ENCODE assay signal across 10 cellular contexts in genomic region chr16:89482824-89483220, GRCh38. TPM values are rescaled to one million over a fixed set of nuclear protein-coding genes. Genes with fewer than 3 reads are reported as not detected.
DNase-seq lines count a peak whose midpoint lies in the region; ATAC-seq and TF ChIP-seq lines count a peak whose summit lies in the region.
"Had no signal": no experiment of that assay in that cellular context is flagged by ENCODE, and none has a peak within 500 bp of the region (broad histone marks: within the 10 kb centered on the region; RNA-seq: fewer than 3 reads in every experiment).

No MANE protein-coding gene starts in this region.

- POLR2A ChIA-PET in activated naive CD8-positive, alpha-beta T cell treated with anti-CD3 and anti-CD28 coated beads, Interleukin-2, amount 10 ng/mL, durations not matched to agents 7 days and 5 days (lab: Charles Lee): interaction anchor here (0.8 to 1.4 kb wide), 3 partner anchors 8 to 125 kb away, joined by 3 to 5 read pairs (median 4); no protein-coding TSS in a partner anchor

- no peak for ATAC-seq in activated T-cell treated with anti-CD3 and anti-CD28 coated beads, Interleukin-2, amount 50 U/mL, for 72 hours (replicated peaks in 1 of 2)
- ATAC-seq in activated naive CD8-positive, alpha-beta T cell treated with anti-CD3 and anti-CD28 coated beads, Interleukin-2, amount 10 ng/mL, durations not matched to agents 7 days and 5 days (ENCODE audit: low read depth): no peak
- ATAC-seq in stimulated activated naive CD8-positive, alpha-beta T cell treated with anti-CD3 and anti-CD28 coated beads, Interleukin-15, amount 100 ng/mL, for 72 hours: no peak

- no peaks in the 10 kb centered on the region for H3K9me3 Mint-ChIP-seq in activated T-cell treated with anti-CD3 and anti-CD28 coated beads, Interleukin-2, amount 50 U/mL, for 72 hours
- no peaks in the 10 kb centered on the region for H3K9me3 Mint-ChIP-seq in activated naive CD8-positive, alpha-beta T cell treated with anti-CD3 and anti-CD28 coated beads, Interleukin-2, amount 10 ng/mL, durations not matched to agents 7 days and 5 days
- H3K9me3 Mint-ChIP-seq in stimulated activated naive CD8-positive, alpha-beta T cell treated with anti-CD3 and anti-CD28 coated beads, Interleukin-15, amount 100 ng/mL, for 72 hours: no peaks in the 10 kb centered on the region

- no peak for TF ChIP-seq CTCF in BE2C (IDR thresholded peaks at IDR 0.05; ENCODE audit: low read depth, low read length)

- H3K36me3 ChIP-seq in mesodermal cell (ENCODE audit: control insufficient read depth, insufficient read depth, low read length) (peaks cover 16% of the 10 kb centered on the region), BE2C (peaks cover 20% of the 10 kb centered on the region)
- H3K36me3 ChIP-seq: stomach had no signal

- 68% methylated on average over 2 of the region's 5 CpGs; no CpG with 5 or more reads in 1 of the 2 experiments for WGBS in mesodermal cell (ENCODE audit: insufficient coverage in 2 of 2), 2 experiments

- H3K4me1 Mint-ChIP-seq in activated T-cell treated with anti-CD3 and anti-CD28 coated beads, Interleukin-2, amount 50 U/mL, for 72 hours (ENCODE audit: low read depth): peaks cover 98% of the 10 kb centered on the region
- H3K4me1 Mint-ChIP-seq in activated naive CD8-positive, alpha-beta T cell treated with anti-CD3 and anti-CD28 coated beads, Interleukin-2, amount 10 ng/mL, durations not matched to agents 7 days and 5 days: peaks cover 73% of the 10 kb centered on the region
- peaks cover 100% of the 10 kb centered on the region for H3K4me1 Mint-ChIP-seq in stimulated activated naive CD8-positive, alpha-beta T cell treated with anti-CD3 and anti-CD28 coated beads, Interleukin-15, amount 100 ng/mL, for 72 hours

- H3K27me3 Mint-ChIP-seq in activated T-cell treated with anti-CD3 and anti-CD28 coated beads, Interleukin-2, amount 50 U/mL, for 72 hours (ENCODE audit: low read depth): no peaks in the 10 kb centered on the region
- H3K27me3 Mint-ChIP-seq in activated naive CD8-positive, alpha-beta T cell treated with anti-CD3 and anti-CD28 coated beads, Interleukin-2, amount 10 ng/mL, durations not matched to agents 7 days and 5 days: no peaks in the 10 kb centered on the region
- no peaks in the 10 kb centered on the region for H3K27me3 Mint-ChIP-seq in stimulated activated naive CD8-positive, alpha-beta T cell treated with anti-CD3 and anti-CD28 coated beads, Interleukin-15, amount 100 ng/mL, for 72 hours

- H3K27ac Mint-ChIP-seq in activated T-cell treated with anti-CD3 and anti-CD28 coated beads, Interleukin-2, amount 50 U/mL, for 72 hours: peak overlapping the region; percentile 90
- peak overlapping the region; percentile 55 for H3K27ac Mint-ChIP-seq in activated naive CD8-positive, alpha-beta T cell treated with anti-CD3 and anti-CD28 coated beads, Interleukin-2, amount 10 ng/mL, durations not matched to agents 7 days and 5 days
- H3K27ac Mint-ChIP-seq in stimulated activated naive CD8-positive, alpha-beta T cell treated with anti-CD3 and anti-CD28 coated beads, Interleukin-15, amount 100 ng/mL, for 72 hours: peak overlapping the region; percentile 4 to 77

- H3K4me3 ChIP-seq in mesodermal cell (ENCODE audit: extremely low read depth, insufficient read depth, low read length, poor library complexity, severe bottlenecking): no peak overlapping the region
- H3K4me3 ChIP-seq in BE2C (ENCODE audit: low read depth, low read length): no peak overlapping the region
- H3K4me3 ChIP-seq: stomach had no signal

- no peaks in the 10 kb centered on the region for H3K27me3 ChIP-seq in BE2C
- H3K27me3 ChIP-seq: stomach had no signal

- H3K9me3 ChIP-seq in mesodermal cell (ENCODE audit: control insufficient read depth, low read length) (no peaks in the 10 kb centered on the region), BE2C (no peaks in the 10 kb centered on the region)
- H3K9me3 ChIP-seq: stomach had no signal

- H3K4me1 ChIP-seq in mesodermal cell (ENCODE audit: control insufficient read depth, insufficient read depth, low read length, poor library complexity, severe bottlenecking) (peaks cover 42% of the 10 kb centered on the region), BE2C (peaks cover 5% of the 10 kb centered on the region)

- H3K4me3 Mint-ChIP-seq in activated T-cell treated with anti-CD3 and anti-CD28 coated beads, Interleukin-2, amount 50 U/mL, for 72 hours: peak overlapping the region; percentile 62 to 90
- H3K4me3 Mint-ChIP-seq in activated naive CD8-positive, alpha-beta T cell treated with anti-CD3 and anti-CD28 coated beads, Interleukin-2, amount 10 ng/mL, durations not matched to agents 7 days and 5 days: peak overlapping the region; percentile 57
- H3K4me3 Mint-ChIP-seq in stimulated activated naive CD8-positive, alpha-beta T cell treated with anti-CD3 and anti-CD28 coated beads, Interleukin-15, amount 100 ng/mL, for 72 hours: peak overlapping the region; percentile 61 to 63

- no peak for DNase-seq in activated T-cell treated with anti-CD3 and anti-CD28 coated beads, Interleukin-2, amount 50 U/mL, for 72 hours
- DNase-seq in activated T-cell treated with anti-CD3 and anti-CD28 coated beads for 4 hours (no peak), kidney tubule cell (ENCODE audit: low spot score) (no peak), BE2C (no peak), NOMO-1 treated with DMSO at 0.1 percent for 48 hours (lab: John Stamatoyannopoulos, UW; ENCODE audit: unreplicated experiment) (no peak)
- DNase-seq in activated naive CD8-positive, alpha-beta T cell treated with anti-CD3 and anti-CD28 coated beads, Interleukin-2, amount 10 ng/mL, durations not matched to agents 7 days and 5 days: no peak
- DNase-seq in stimulated activated naive CD8-positive, alpha-beta T cell treated with anti-CD3 and anti-CD28 coated beads, Interleukin-15, amount 100 ng/mL, for 72 hours: no peak
- DNase-seq: hypothalamus, stomach had no signal

- peak overlapping the region; percentile 26 for H3K27ac ChIP-seq in mesodermal cell (ENCODE audit: low read depth, low read length, severe bottlenecking)

- H3K36me3 Mint-ChIP-seq in activated T-cell treated with anti-CD3 and anti-CD28 coated beads, Interleukin-2, amount 50 U/mL, for 72 hours (ENCODE audit: insufficient read depth in 2 of 2): peaks cover 10 to 44% of the 10 kb centered on the region in 2 donors
- H3K36me3 Mint-ChIP-seq in activated naive CD8-positive, alpha-beta T cell treated with anti-CD3 and anti-CD28 coated beads, Interleukin-2, amount 10 ng/mL, durations not matched to agents 7 days and 5 days: peaks cover 22% of the 10 kb centered on the region

RNA-seq across cellular contexts. Expression of gene ANKRD11, which starts 7.5 kb away (rescaled TPM):
- total RNA-seq in activated T-cell treated with anti-CD3 and anti-CD28 coated beads, Interleukin-2, amount 50 U/mL, for 72 hours: 100 to 1,000 TPM; 204 to 215 TPM
- 100 to 1,000 TPM; 213 to 217 TPM for total RNA-seq in activated naive CD8-positive, alpha-beta T cell treated with anti-CD3 and anti-CD28 coated beads, Interleukin-2, amount 10 ng/mL, durations not matched to agents 7 days and 5 days
- 97.2 TPM for polyA plus RNA-seq in mesodermal cell (2013, experiment 1 of 2)
- polyA plus RNA-seq in mesodermal cell (2013, experiment 2 of 2): 73.2 TPM
- 335 TPM for polyA plus RNA-seq in BE2C (2012; ENCODE audit: insufficient read depth, insufficient read length, low read depth)

RNA-seq across cellular contexts. Expression of gene SPG7, which starts 25.4 kb away (rescaled TPM):
- 10 to 100 TPM; 67.4 to 82.1 TPM for total RNA-seq in activated T-cell treated with anti-CD3 and anti-CD28 coated beads, Interleukin-2, amount 50 U/mL, for 72 hours
- total RNA-seq in activated naive CD8-positive, alpha-beta T cell treated with anti-CD3 and anti-CD28 coated beads, Interleukin-2, amount 10 ng/mL, durations not matched to agents 7 days and 5 days: 100 to 1,000 TPM; 112 to 113 TPM
- 60.7 TPM for polyA plus RNA-seq in mesodermal cell (2013, experiment 1 of 2)
- polyA plus RNA-seq in mesodermal cell (2013, experiment 2 of 2): 50.7 TPM
- polyA plus RNA-seq in BE2C (2012; ENCODE audit: insufficient read depth, insufficient read length, low read depth): 59.3 TPM
